Comparison of ENCODE assay signal across 11 cellular contexts in the genomic region with DNA sequence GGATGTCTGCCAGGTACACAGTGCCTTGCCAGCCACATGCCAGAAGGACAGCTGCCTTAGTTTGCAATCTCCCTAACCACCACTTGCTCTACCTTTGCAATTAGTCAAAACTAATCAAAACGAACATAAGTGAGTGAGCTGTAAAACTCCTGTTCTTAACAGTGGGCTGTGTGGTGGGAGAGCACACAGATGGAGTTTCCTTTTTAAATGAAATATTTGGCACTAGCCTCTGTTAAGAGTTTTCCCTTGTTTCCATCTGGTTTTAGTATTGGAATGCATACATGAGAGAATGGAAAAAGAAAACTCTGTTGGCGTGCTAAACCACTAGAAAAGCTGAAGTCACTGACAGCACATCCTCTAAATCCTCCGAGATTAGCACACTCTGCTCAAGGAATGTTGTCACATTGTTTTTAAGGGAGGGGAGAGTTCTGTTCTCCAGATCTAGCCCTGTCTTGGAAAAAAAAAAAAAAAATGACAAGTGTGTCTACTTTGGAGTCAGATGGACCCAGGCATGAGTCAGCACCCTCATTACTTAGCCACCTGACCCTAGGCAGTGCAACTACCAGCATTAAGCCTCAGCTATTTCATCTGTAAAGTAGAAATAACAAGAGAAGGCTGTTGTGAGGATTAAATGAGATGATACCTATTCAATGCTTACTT.
DNase-seq lines count a peak whose midpoint lies in the region; ATAC-seq and TF ChIP-seq lines count a peak whose summit lies in the region.
"Had no signal": no experiment of that assay in that cellular context is flagged by ENCODE, and none has a peak within 500 bp of the region (broad histone marks: within the 10 kb centered on the region; RNA-seq: fewer than 3 reads in every experiment).

No MANE protein-coding gene starts in this region.

- no peak for TF ChIP-seq POLR2A in suprapubic skin (IDR thresholded peaks at IDR 0.05)

- TF ChIP-seq EP300 in suprapubic skin (IDR thresholded peaks at IDR 0.05), result no peak

- peak; percentile 92 for DNase-seq in HFFc6
- DNase-seq in cardiac fibroblast (ENCODE audit: low read depth in 2 of 2), result peak; percentile 70 to 81
- DNase-seq in left colon, result peak; percentile 10 to 46
- peak in 1 of 2 donors; percentile 67 for DNase-seq in suprapubic skin (ENCODE audit: low spot score in 2 of 2)
- no peak for DNase-seq in stimulated activated CD8-positive, alpha-beta memory T cell treated with anti-CD3 and anti-CD28 coated beads, Interleukin-4, amount 100 ng/mL, for 48 hours
- no peak for DNase-seq in NCI-H748 treated with DMSO at 0.1 percent for 48 hours (lab: John Stamatoyannopoulos, UW)
- DNase-seq: nephron progenitor cell, SHP77 had no signal

- peaks cover 39% of the 10 kb centered on the region for H3K4me1 Mint-ChIP-seq in HFFc6 (ENCODE audit: low read depth)
- H3K4me1 Mint-ChIP-seq: activated naive CD4-positive, alpha-beta T cell treated with anti-CD3 and anti-CD28 coated beads, Interleukin-2, amount 50 U/mL, for 24 hours had no signal

- no peaks in the 10 kb centered on the region for H3K27me3 ChIP-seq in suprapubic skin

- ATAC-seq in left colon, result peak; percentile 79
- ATAC-seq in HG03432 (IDR thresholded peaks at IDR 0.05; ENCODE audit: unreplicated experiment), result no peak
- no peak for ATAC-seq in HG03460 (IDR thresholded peaks at IDR 0.05; ENCODE audit: unreplicated experiment)

- WGBS in suprapubic skin, result 13% methylated on average over 3 of the region's 3 CpGs

- TF ChIP-seq CTCF in HFFc6 (IDR thresholded peaks at IDR 0.05) (no peak), cardiac fibroblast (IDR thresholded peaks at IDR 0.05; ENCODE audit: low read depth, low read length) (no peak), suprapubic skin (IDR thresholded peaks at IDR 0.05) (no peak)

- H3K4me1 ChIP-seq in suprapubic skin, result peaks cover 17% of the 10 kb centered on the region

- peak overlapping the region; percentile 51 for H3K4me3 Mint-ChIP-seq in HFFc6
- H3K4me3 Mint-ChIP-seq: activated naive CD4-positive, alpha-beta T cell treated with anti-CD3 and anti-CD28 coated beads, Interleukin-2, amount 50 U/mL, for 24 hours; nephron progenitor cell had no signal

- H3K9me3 ChIP-seq in suprapubic skin, result no peaks in the 10 kb centered on the region

- intact Hi-C loops in left colon (cut with DNase I, micrococcal nuclease), result no loop called here

- peak overlapping the region; percentile 10 for H3K27ac ChIP-seq in suprapubic skin

- H3K36me3 Mint-ChIP-seq in HFFc6 (ENCODE audit: low read depth), result no peaks in the 10 kb centered on the region; the same call in 1 of the 2 replicates
- H3K36me3 Mint-ChIP-seq: activated naive CD4-positive, alpha-beta T cell treated with anti-CD3 and anti-CD28 coated beads, Interleukin-2, amount 50 U/mL, for 24 hours had no signal

- no peaks in the 10 kb centered on the region for H3K36me3 ChIP-seq in suprapubic skin

- peaks cover 2% of the 10 kb centered on the region; the same call in 1 of the 2 replicates for H3K27me3 Mint-ChIP-seq in HFFc6 (ENCODE audit: insufficient read depth)

- peak overlapping the region; percentile 84 for H3K27ac Mint-ChIP-seq in HFFc6
- H3K27ac Mint-ChIP-seq: activated naive CD4-positive, alpha-beta T cell treated with anti-CD3 and anti-CD28 coated beads, Interleukin-2, amount 50 U/mL, for 24 hours had no signal

- H3K4me3 ChIP-seq in cardiac fibroblast (replicated peaks in 1 of 2; ENCODE audit: low read depth in 2 of 2, low read length in 2 of 2) (no peak overlapping the region), suprapubic skin (no peak overlapping the region)

- no peaks in the 10 kb centered on the region for H3K9me3 Mint-ChIP-seq in HFFc6
- H3K9me3 Mint-ChIP-seq: activated naive CD4-positive, alpha-beta T cell treated with anti-CD3 and anti-CD28 coated beads, Interleukin-2, amount 50 U/mL, for 24 hours; nephron progenitor cell had no signal

Comparison
In these comparisons a context has a peak if more than half of its experiments do, and no peak if none do; other contexts are left out.
1. DNase-seq: peak in HFFc6 (single experiment), cardiac fibroblast (2 of 2) and left colon (2 of 2); none in stimulated activated CD8-positive, alpha-beta memory T cell treated with anti-CD3 and anti-CD28 coated beads, Interleukin-4, amount 100 ng/mL, for 48 hours (single experiment) and NCI-H748 treated with DMSO at 0.1 percent for 48 hours (single experiment).